31 cellular contexts compared by ENCODE assay signal in the genomic region with DNA sequence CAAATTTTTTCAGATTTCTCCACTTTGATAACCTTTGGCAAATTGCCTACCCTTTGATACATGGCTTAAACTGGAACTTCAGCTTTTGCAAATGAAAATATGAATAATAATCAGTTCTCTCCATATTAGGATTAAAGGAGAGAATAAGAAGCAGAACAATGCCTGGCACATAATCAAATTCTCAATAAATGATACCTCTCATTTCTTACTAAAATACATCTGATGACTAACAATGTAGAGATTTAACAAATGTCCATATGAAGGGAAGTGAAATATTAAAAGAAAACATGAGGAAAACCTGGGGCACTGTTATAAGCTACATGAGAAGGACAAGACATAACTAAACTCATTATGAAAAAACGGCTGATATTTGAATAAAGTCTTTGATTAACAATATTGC.
"Had no signal": no experiment of that assay in that cellular context is flagged by ENCODE, and none has a peak within 500 bp of the region (broad histone marks: within the 10 kb centered on the region; RNA-seq: fewer than 3 reads in every experiment).

No MANE protein-coding gene starts in this region.

- H3K4me2 ChIP-seq: PC-9 had no signal

- H3K4me3 ChIP-seq: PC-9 had no signal

- H3K27ac ChIP-seq: PC-9, RWPE1, VCaP had no signal

- DNase-seq: activated B cell treated with CpG ODN at 0.5 μM for 24 hours; activated CD4-positive, alpha-beta memory T cell treated with anti-CD3 and anti-CD28 coated beads, Interleukin-2, amount 10 ng/mL, durations not matched to agents 7 days and 5 days; activated CD4-positive, alpha-beta T cell treated with anti-CD3 and anti-CD28 coated beads for 4 hours; activated CD4-positive, CD25-positive, alpha-beta regulatory T cell treated with anti-CD3 and anti-CD28 coated beads, Interleukin-2, amount 50 U/mL, for 72 hours; activated CD8-positive, alpha-beta memory T cell treated with anti-CD3 and anti-CD28 coated beads for 24 hours; activated CD8-positive, alpha-beta memory T cell treated with anti-CD3 and anti-CD28 coated beads, Interleukin-2, amount 10 ng/mL, durations not matched to agents 7 days and 5 days; activated CD8-positive, alpha-beta memory T cell treated with anti-CD3 and anti-CD28 coated beads, Interleukin-2, amount 50 U/mL, for 48 hours; activated effector memory CD4-positive, alpha-beta T cell treated with Interleukin-2 at 50 U/mL for 16 hours; activated naive CD4-positive, alpha-beta T cell treated with anti-CD3 and anti-CD28 coated beads, Interleukin-2, amount 10 ng/mL, durations not matched to agents 7 days and 5 days; activated naive CD8-positive, alpha-beta T cell treated with anti-CD3 and anti-CD28 coated beads, Interleukin-2, amount 50 U/mL, for 24 hours; activated T-cell treated with anti-CD3 and anti-CD28 coated beads, Interleukin-2, amount 50 U/mL, for 48 hours; anterior cingulate cortex; central memory CD4-positive, alpha-beta T cell; Kasumi-1; KG1; MM.1S; MV-4-11; NCI-H1092; NCI-H1436 treated with DMSO at 0.1 percent for 48 hours; NCI-H1694 treated with DMSO at 0.1 percent for 48 hours; NCI-H2029; NCI-H2171; NCI-H2227 treated with DMSO at 0.1 percent for 48 hours; NCI-H446 treated with DMSO at 0.1 percent for 48 hours; NCI-H524 treated with DMSO at 0.1 percent for 48 hours; PC-9; SIG-M5; T-cell; T-helper 17 cell had no signal

- H2AFZ ChIP-seq: PC-9 had no signal
